In the genomic region with DNA sequence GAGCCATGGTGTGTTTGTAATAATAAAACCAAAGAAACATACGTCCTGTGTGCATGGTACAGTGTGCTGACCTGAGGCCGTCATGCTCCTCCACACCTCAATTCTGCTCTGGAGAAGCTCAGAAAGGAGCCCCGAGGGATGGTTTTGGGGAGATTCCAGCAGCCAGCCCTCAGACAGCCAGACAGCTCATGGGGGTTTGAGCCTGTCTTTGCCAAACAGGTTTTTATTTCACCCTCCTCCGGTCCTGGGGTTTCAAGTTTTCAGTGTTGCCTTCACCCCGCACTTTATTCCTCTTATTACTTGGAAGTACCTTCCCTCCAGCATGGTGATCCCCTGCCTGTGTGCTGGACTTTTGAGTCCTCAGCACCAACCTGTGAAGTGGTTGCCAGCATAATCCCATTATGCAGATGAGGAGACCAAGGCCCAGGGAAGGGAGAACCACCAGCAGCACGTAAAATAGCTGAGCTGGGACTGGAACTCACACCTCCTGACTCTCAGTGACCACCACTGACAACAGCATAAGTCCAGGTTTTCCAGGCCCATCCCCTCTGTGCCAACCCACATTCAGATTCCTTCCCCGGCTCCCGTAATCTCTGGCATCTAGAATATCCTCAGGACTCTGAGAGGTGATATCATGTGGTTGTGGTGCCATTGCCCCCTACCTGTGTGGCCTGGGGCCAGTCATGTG, we compare ENCODE assay signal across 2 cellular contexts.
TF ChIP-seq lines count a peak whose summit lies in the region.

No MANE protein-coding gene starts in this region.

TF ChIP-seq in K562, 482 proteins besides CTCF, POLR2A, EP300 and RAD21:
- TF ChIP-seq POU5F1 (IDR thresholded peaks at IDR 0.05; ENCODE audit: borderline replicate concordance, low read depth, low read length, partially characterized antibody) (no peak), ZNF354B (CRISPR knock-in tag; IDR thresholded peaks at IDR 0.05) (no peak), RBM25 (IDR thresholded peaks at IDR 0.05; ENCODE audit: low read depth, low read length, severe bottlenecking) (peak; percentile 6), RBM34 (IDR thresholded peaks at IDR 0.05; ENCODE audit: borderline replicate concordance, insufficient read depth, low read length) (no peak), XRCC3 (IDR thresholded peaks at IDR 0.05) (no peak), GABPB2 (CRISPR knock-in tag; conservative IDR thresholded peaks at IDR 0.05) (no peak), ARNT (IDR thresholded peaks at IDR 0.05) (no peak), HNRNPUL1 (IDR thresholded peaks at IDR 0.05; ENCODE audit: low read length) (no peak), RHOXF2B (CRISPR knock-in tag; conservative IDR thresholded peaks at IDR 0.05) (no peak), POLR2AphosphoS5 (IDR thresholded peaks at IDR 0.05; ENCODE audit: control insufficient read depth, insufficient read depth, low read depth, low read length) (no peak), LCOR (CRISPR knock-in tag; IDR thresholded peaks at IDR 0.05) (no peak), ZC3H8 (IDR thresholded peaks at IDR 0.05) (no peak)
- TF ChIP-seq, protein P1, sequence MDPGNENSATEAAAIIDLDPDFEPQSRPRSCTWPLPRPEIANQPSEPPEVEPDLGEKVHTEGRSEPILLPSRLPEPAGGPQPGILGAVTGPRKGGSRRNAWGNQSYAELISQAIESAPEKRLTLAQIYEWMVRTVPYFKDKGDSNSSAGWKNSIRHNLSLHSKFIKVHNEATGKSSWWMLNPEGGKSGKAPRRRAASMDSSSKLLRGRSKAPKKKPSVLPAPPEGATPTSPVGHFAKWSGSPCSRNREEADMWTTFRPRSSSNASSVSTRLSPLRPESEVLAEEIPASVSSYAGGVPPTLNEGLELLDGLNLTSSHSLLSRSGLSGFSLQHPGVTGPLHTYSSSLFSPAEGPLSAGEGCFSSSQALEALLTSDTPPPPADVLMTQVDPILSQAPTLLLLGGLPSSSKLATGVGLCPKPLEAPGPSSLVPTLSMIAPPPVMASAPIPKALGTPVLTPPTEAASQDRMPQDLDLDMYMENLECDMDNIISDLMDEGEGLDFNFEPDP (CRISPR knock-in tag; IDR thresholded peaks at IDR 0.05) = no peak
- TF ChIP-seq, protein P2, sequence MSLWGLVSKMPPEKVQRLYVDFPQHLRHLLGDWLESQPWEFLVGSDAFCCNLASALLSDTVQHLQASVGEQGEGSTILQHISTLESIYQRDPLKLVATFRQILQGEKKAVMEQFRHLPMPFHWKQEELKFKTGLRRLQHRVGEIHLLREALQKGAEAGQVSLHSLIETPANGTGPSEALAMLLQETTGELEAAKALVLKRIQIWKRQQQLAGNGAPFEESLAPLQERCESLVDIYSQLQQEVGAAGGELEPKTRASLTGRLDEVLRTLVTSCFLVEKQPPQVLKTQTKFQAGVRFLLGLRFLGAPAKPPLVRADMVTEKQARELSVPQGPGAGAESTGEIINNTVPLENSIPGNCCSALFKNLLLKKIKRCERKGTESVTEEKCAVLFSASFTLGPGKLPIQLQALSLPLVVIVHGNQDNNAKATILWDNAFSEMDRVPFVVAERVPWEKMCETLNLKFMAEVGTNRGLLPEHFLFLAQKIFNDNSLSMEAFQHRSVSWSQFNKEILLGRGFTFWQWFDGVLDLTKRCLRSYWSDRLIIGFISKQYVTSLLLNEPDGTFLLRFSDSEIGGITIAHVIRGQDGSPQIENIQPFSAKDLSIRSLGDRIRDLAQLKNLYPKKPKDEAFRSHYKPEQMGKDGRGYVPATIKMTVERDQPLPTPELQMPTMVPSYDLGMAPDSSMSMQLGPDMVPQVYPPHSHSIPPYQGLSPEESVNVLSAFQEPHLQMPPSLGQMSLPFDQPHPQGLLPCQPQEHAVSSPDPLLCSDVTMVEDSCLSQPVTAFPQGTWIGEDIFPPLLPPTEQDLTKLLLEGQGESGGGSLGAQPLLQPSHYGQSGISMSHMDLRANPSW (CRISPR knock-in tag; IDR thresholded peaks at IDR 0.05) = no peak
- TF ChIP-seq, protein P3, sequence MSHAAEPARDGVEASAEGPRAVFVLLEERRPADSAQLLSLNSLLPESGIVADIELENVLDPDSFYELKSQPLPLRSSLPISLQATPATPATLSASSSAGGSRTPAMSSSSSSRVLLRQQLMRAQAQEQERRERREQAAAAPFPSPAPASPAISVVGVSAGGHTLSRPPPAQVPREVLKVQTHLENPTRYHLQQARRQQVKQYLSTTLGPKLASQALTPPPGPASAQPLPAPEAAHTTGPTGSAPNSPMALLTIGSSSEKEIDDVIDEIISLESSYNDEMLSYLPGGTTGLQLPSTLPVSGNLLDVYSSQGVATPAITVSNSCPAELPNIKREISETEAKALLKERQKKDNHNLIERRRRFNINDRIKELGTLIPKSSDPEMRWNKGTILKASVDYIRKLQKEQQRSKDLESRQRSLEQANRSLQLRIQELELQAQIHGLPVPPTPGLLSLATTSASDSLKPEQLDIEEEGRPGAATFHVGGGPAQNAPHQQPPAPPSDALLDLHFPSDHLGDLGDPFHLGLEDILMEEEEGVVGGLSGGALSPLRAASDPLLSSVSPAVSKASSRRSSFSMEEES (CRISPR knock-in tag; IDR thresholded peaks at IDR 0.05) = peak; percentile 60
- TF ChIP-seq, protein P4, sequence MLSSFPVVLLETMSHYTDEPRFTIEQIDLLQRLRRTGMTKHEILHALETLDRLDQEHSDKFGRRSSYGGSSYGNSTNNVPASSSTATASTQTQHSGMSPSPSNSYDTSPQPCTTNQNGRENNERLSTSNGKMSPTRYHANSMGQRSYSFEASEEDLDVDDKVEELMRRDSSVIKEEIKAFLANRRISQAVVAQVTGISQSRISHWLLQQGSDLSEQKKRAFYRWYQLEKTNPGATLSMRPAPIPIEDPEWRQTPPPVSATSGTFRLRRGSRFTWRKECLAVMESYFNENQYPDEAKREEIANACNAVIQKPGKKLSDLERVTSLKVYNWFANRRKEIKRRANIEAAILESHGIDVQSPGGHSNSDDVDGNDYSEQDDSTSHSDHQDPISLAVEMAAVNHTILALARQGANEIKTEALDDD (IDR thresholded peaks at IDR 0.05) = no peak

TF ChIP-seq in HepG2, 621 proteins besides CTCF, POLR2A, EP300 and RAD21:
- no peak for TF ChIP-seq ZNF660 (CRISPR knock-in tag; IDR thresholded peaks at IDR 0.05; ENCODE audit: borderline replicate concordance, low read depth)
- no peak for TF ChIP-seq SRSF4 (IDR thresholded peaks at IDR 0.05; ENCODE audit: low read depth, low read length, poor library complexity, severe bottlenecking)
- no peak for TF ChIP-seq MAZ (IDR thresholded peaks at IDR 0.05; ENCODE audit: borderline replicate concordance, low read depth, low read length)
- no peak for TF ChIP-seq MAZ (CRISPR knock-in tag; IDR thresholded peaks at IDR 0.05; ENCODE audit: low read depth)
- TF ChIP-seq NR2F6 (IDR thresholded peaks at IDR 0.05) = no peak
- no peak for TF ChIP-seq NR2F6 (CRISPR knock-in tag; IDR thresholded peaks at IDR 0.05)
- no peak for TF ChIP-seq ZFP62 (CRISPR knock-in tag; IDR thresholded peaks at IDR 0.05)
- no peak for TF ChIP-seq KLF15 (CRISPR knock-in tag; IDR thresholded peaks at IDR 0.05; ENCODE audit: borderline replicate concordance)
- no peak for TF ChIP-seq ZNF792 (CRISPR knock-in tag; IDR thresholded peaks at IDR 0.05)
- no peak for TF ChIP-seq RBAK (CRISPR knock-in tag; IDR thresholded peaks at IDR 0.05)
- TF ChIP-seq ZNF629 (CRISPR knock-in tag; conservative IDR thresholded peaks at IDR 0.05) = peak; percentile 58
- 0 out of 2 replicates have a peak, but pooled peaks have one; percentile 42 for TF ChIP-seq SSRP1 (CRISPR knock-in tag; IDR thresholded peaks at IDR 0.05)
